Comparison of ENCODE assay signal across 15 cellular contexts in the genomic region with DNA sequence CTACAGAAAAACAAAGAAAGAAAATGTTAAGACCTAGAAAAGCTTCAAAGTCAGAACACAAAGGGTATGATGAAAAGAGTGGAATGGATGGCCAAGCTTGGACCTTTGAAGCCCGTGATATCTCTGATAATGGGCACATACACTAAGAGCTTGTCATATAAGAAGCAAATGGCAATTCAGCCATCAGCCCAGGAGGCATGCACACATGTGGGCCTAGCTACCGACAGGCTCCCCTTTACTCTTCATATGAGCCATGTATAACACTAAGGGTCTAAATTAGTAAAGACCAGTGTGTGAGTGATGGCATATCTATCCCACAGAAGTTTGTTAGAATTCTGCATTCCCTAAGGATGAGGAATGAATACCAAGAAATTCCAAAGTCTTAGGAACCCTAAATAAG. TPM values are rescaled to one million over a fixed set of nuclear protein-coding genes. Genes with fewer than 3 reads are reported as not detected.
A peak's percentile ranks its signal among the peaks of the same experiment; 100 is the strongest.
DNase-seq lines count a peak whose midpoint lies in the region; ATAC-seq, FAIRE-seq and TF ChIP-seq lines count a peak whose summit lies in the region.
"Had no signal": no experiment of that assay in that cellular context is flagged by ENCODE, and none has a peak within 500 bp of the region (broad histone marks: within the 10 kb centered on the region; RNA-seq: fewer than 3 reads in every experiment).

No MANE protein-coding gene starts in this region.

- H2BK5ac ChIP-seq in IMR-90 (ENCODE audit: low read depth, low read length, poor library complexity, severe bottlenecking) = no peak overlapping the region

- 0 out of 2 replicates have a peak overlapping the region, but pooled peaks have one; percentile 23 for H4K5ac ChIP-seq in IMR-90 (ENCODE audit: low read depth, low read length)

- H3K4me1 Mint-ChIP-seq in activated naive CD8-positive, alpha-beta T cell (ENCODE audit: low read depth) = peaks cover 12% of the 10 kb centered on the region
- H3K4me1 Mint-ChIP-seq in activated naive CD8-positive, alpha-beta T cell treated with anti-CD3 and anti-CD28 coated beads for 36 hours = peaks cover 9% of the 10 kb centered on the region
- peaks cover 10% of the 10 kb centered on the region for H3K4me1 Mint-ChIP-seq in nephron progenitor cell

- peaks cover 18% of the 10 kb centered on the region; the same call in 1 of the 2 replicates for H4K20me1 ChIP-seq in IMR-90 (ENCODE audit: insufficient read depth, low read length)

- H3K9me1 ChIP-seq in IMR-90 (ENCODE audit: insufficient read depth, low read length) = peaks cover 12% of the 10 kb centered on the region

- WGBS in IMR-90 (ENCODE audit: extremely low coverage in 2 of 2, insufficient read length in 1 of 2), 2 experiments = no CpG with 5 or more reads among the region's 2 CpGs
- WGBS in small intestine, 3 donors = 83 to 93% (median 88%) methylated on average over 2 of the region's 2 CpGs

- no peak for FAIRE-seq in small intestine (lab: Jason Lieb, UNC)
- FAIRE-seq: GM12878, GM18507 had no signal

- no peak for TF ChIP-seq POLR2A in IMR-90 (IDR thresholded peaks at IDR 0.05; ENCODE audit: low read depth, low read length)

- H3K4me3 ChIP-seq in IMR-90 (ENCODE audit: insufficient read depth, low read depth, low read length) (no peak overlapping the region), small intestine (ENCODE audit: low read depth in 1 of 2, low read length in 2 of 2) (no peak overlapping the region)
- H3K4me3 ChIP-seq: BLaER1, GM12878, GM23248 had no signal

- H2AFZ ChIP-seq in IMR-90 (replicated peaks; ENCODE audit: low read length, poor library complexity) = no peak overlapping the region
- H2AFZ ChIP-seq: GM23248 had no signal

- H3K18ac ChIP-seq in IMR-90 (ENCODE audit: low read depth, low read length) = no peak overlapping the region

- CTCF ChIA-PET in IMR-90 (lab: Yijun Ruan, JAX) = no interaction called here

- no peak for DNase-seq in activated naive CD8-positive, alpha-beta T cell treated with anti-CD3 and anti-CD28 coated beads for 36 hours
- DNase-seq in IMR-90 = no peak
- DNase-seq in nephron progenitor cell = no peak
- DNase-seq in small intestine = no peak
- DNase-seq: AML-193, DMS53, GM23248, H7, KBM-7 had no signal

- in situ Hi-C loops in IMR-90 (cut with MboI; ENCODE audit: low sequenced_read_pairs) = no loop called here

- peak overlapping the region; percentile 54 for H3K27ac Mint-ChIP-seq in activated naive CD8-positive, alpha-beta T cell
- no peak overlapping the region for H3K27ac Mint-ChIP-seq in activated naive CD8-positive, alpha-beta T cell treated with anti-CD3 and anti-CD28 coated beads for 36 hours
- peak overlapping the region; percentile 79 for H3K27ac Mint-ChIP-seq in nephron progenitor cell

- H3K36me3 Mint-ChIP-seq in activated naive CD8-positive, alpha-beta T cell = no peaks in the 10 kb centered on the region
- peaks cover 25% of the 10 kb centered on the region for H3K36me3 Mint-ChIP-seq in activated naive CD8-positive, alpha-beta T cell treated with anti-CD3 and anti-CD28 coated beads for 36 hours
- peaks cover 57% of the 10 kb centered on the region for H3K36me3 Mint-ChIP-seq in nephron progenitor cell (ENCODE audit: low read depth)

- H2AK5ac ChIP-seq in IMR-90 (ENCODE audit: low read depth, low read length) = no peak overlapping the region

- POLR2A ChIA-PET in IMR-90 (lab: Charles Lee; ENCODE audit: unreplicated experiment) = no interaction called here

- no peaks in the 10 kb centered on the region for H3K27me3 ChIP-seq in IMR-90 (ENCODE audit: control insufficient read depth, insufficient read depth, low read length)
- no peaks in the 10 kb centered on the region for H3K27me3 ChIP-seq in small intestine (ENCODE audit: control insufficient read depth in 2 of 2, insufficient read depth in 2 of 2, low read length in 2 of 2)
- H3K27me3 ChIP-seq: BLaER1 had no signal

- no peak overlapping the region for H4K8ac ChIP-seq in IMR-90 (ENCODE audit: low read depth in 2 of 2, low read length in 2 of 2)

- H3K27me3 Mint-ChIP-seq in activated naive CD8-positive, alpha-beta T cell = no peaks in the 10 kb centered on the region
- H3K27me3 Mint-ChIP-seq in activated naive CD8-positive, alpha-beta T cell treated with anti-CD3 and anti-CD28 coated beads for 36 hours = no peaks in the 10 kb centered on the region
- H3K27me3 Mint-ChIP-seq in nephron progenitor cell (ENCODE audit: low read depth, poor library complexity) = no peaks in the 10 kb centered on the region

- TF ChIP-seq CTCF in IMR-90 (conservative IDR thresholded peaks at IDR 0.05; ENCODE audit: low read depth, low read length) = no peak
- no peak for TF ChIP-seq CTCF in nephron progenitor cell (IDR thresholded peaks at IDR 0.05)

- H3K4ac ChIP-seq in IMR-90 (ENCODE audit: low read depth, low read length) = no peak overlapping the region

- no TSS peak for BruUV-seq in IMR-90 (replicated peaks; lab: Mats Ljungman, UMichigan)

- H3K23ac ChIP-seq in IMR-90 (ENCODE audit: low read depth, low read length) = no peak overlapping the region

- no peak overlapping the region for H4K91ac ChIP-seq in IMR-90 (ENCODE audit: insufficient read depth, low read depth, low read length)

- H3K56ac ChIP-seq in IMR-90 (ENCODE audit: extremely low read depth, insufficient read depth, low read length) = no peak overlapping the region

- no peak for TF ChIP-seq RAD21 in IMR-90 (IDR thresholded peaks at IDR 0.05; ENCODE audit: low read length)

- H2AK9ac ChIP-seq in IMR-90 (replicated peaks; ENCODE audit: low read depth, low read length, poor library complexity) = no peak overlapping the region

- H3K9me3 ChIP-seq in IMR-90 (ENCODE audit: control insufficient read depth, insufficient read depth, low read length) (no peaks in the 10 kb centered on the region), small intestine (ENCODE audit: control insufficient read depth, low read depth) (no peaks in the 10 kb centered on the region)
- H3K9me3 ChIP-seq: BLaER1 had no signal

- no peak overlapping the region for H3K4me2 ChIP-seq in IMR-90 (ENCODE audit: low read depth, low read length)
- H3K4me2 ChIP-seq: BLaER1 had no signal

- dilution Hi-C loops in IMR-90 (cut with HindIII; ENCODE audit: low sequenced_read_pairs, unreplicated experiment) = no loop called here

- no peak overlapping the region for H2BK120ac ChIP-seq in IMR-90 (ENCODE audit: low read depth, low read length)

- no peak overlapping the region for H3K4me3 Mint-ChIP-seq in activated naive CD8-positive, alpha-beta T cell
- H3K4me3 Mint-ChIP-seq in activated naive CD8-positive, alpha-beta T cell treated with anti-CD3 and anti-CD28 coated beads for 36 hours = no peak overlapping the region
- no peak overlapping the region for H3K4me3 Mint-ChIP-seq in nephron progenitor cell

- peaks cover 12% of the 10 kb centered on the region for H3K4me1 ChIP-seq in IMR-90 (ENCODE audit: control insufficient read depth, insufficient read depth, low read length)
- peaks cover 0 to 5% of the 10 kb centered on the region in 2 donors for H3K4me1 ChIP-seq in small intestine (ENCODE audit: control insufficient read depth in 2 of 2, insufficient read depth in 1 of 2, low read depth in 1 of 2, low read length in 1 of 2)
- H3K4me1 ChIP-seq: BLaER1 had no signal

- ATAC-seq in IMR-90 (ENCODE audit: low read depth) = peak; percentile 43
- no peak for ATAC-seq in HG02852 (IDR thresholded peaks at IDR 0.05; ENCODE audit: unreplicated experiment)
- no peak for ATAC-seq in HG03097 (IDR thresholded peaks at IDR 0.05; ENCODE audit: low FRiP score, unreplicated experiment)
- ATAC-seq: GM12878 had no signal

- H3K14ac ChIP-seq in IMR-90 (replicated peaks; ENCODE audit: low read depth, low read length) = no peak overlapping the region

- peaks cover 38% of the 10 kb centered on the region for H3K36me3 ChIP-seq in IMR-90 (ENCODE audit: control insufficient read depth, insufficient read depth, low read length)
- H3K36me3 ChIP-seq in small intestine (ENCODE audit: control insufficient read depth in 2 of 2, insufficient read depth in 2 of 2, low read length in 2 of 2) = peaks cover 1 to 20% of the 10 kb centered on the region in 2 donors

- peaks cover 37 to 79% of the 10 kb centered on the region in 2 experiments for H3K79me1 ChIP-seq in IMR-90 (ENCODE audit: low read depth in 1 of 2, low read length in 2 of 2)

- H3K9ac ChIP-seq in IMR-90 (ENCODE audit: low read depth, low read length) = no peak overlapping the region
- H3K9ac ChIP-seq: BLaER1, GM23248 had no signal

- H3K27ac ChIP-seq in IMR-90 (ENCODE audit: insufficient read depth, low read length) (no peak overlapping the region), small intestine (ENCODE audit: low read depth in 1 of 2, low read length in 1 of 2) (no peak overlapping the region)
- H3K27ac ChIP-seq: BLaER1, GM23248 had no signal

- H2BK15ac ChIP-seq in IMR-90 (ENCODE audit: low read depth, low read length) = no peak overlapping the region

- H3K9me3 Mint-ChIP-seq in activated naive CD8-positive, alpha-beta T cell (ENCODE audit: low read depth) = no peaks in the 10 kb centered on the region
- no peaks in the 10 kb centered on the region for H3K9me3 Mint-ChIP-seq in activated naive CD8-positive, alpha-beta T cell treated with anti-CD3 and anti-CD28 coated beads for 36 hours
- H3K9me3 Mint-ChIP-seq in nephron progenitor cell = no peaks in the 10 kb centered on the region

- intact Hi-C loops in IMR-90 (cut with micrococcal nuclease) = no loop called here

- H2BK20ac ChIP-seq in IMR-90 (ENCODE audit: low read depth, low read length) = no peak overlapping the region

TF ChIP-seq in IMR-90, 13 proteins besides CTCF, POLR2A, EP300 and RAD21 (continues in another document):
- no peak for TF ChIP-seq CHD1 (IDR thresholded peaks at IDR 0.05; ENCODE audit: low read depth, low read length)
- no peak for TF ChIP-seq BHLHE40 (IDR thresholded peaks at IDR 0.05; ENCODE audit: low read depth, low read length)

RNA-seq across cellular contexts. Expression of a gene that starts 20.1 kb away (rescaled TPM):
- 10 to 100 TPM; 79.5 to 82.0 TPM for total RNA-seq in activated naive CD8-positive, alpha-beta T cell treated with anti-CD3 and anti-CD28 coated beads for 36 hours
- total RNA-seq in IMR-90 (2012; rRNA removed) = 173 and 191 TPM in 2 replicates
- 182 and 198 TPM in 2 replicates for polyA plus RNA-seq in IMR-90 (2012; rRNA removed)
- 283 and 302 TPM in 2 replicates for polyA plus RNA-seq in IMR-90 (2012; cell fraction: cytosol; rRNA removed)
- 132 and 215 TPM in 2 replicates for polyA plus RNA-seq in IMR-90 (2012; cell fraction: nucleus; rRNA removed; ENCODE audit: low replicate concordance)
- 100 to 1,000 TPM; 103 to 134 (median 132) TPM for polyA plus RNA-seq in small intestine

RNA-seq across cellular contexts. Expression of a gene that starts 22.7 kb away (rescaled TPM):
- 1 to 10 TPM; 7.0 to 7.6 TPM for total RNA-seq in activated naive CD8-positive, alpha-beta T cell treated with anti-CD3 and anti-CD28 coated beads for 36 hours
- total RNA-seq in IMR-90 (2012; rRNA removed) = 9.1 and 10.8 TPM in 2 replicates
- polyA plus RNA-seq in IMR-90 (2012; rRNA removed) (5.8 and 6.3 TPM in 2 replicates), small intestine (1 to 10 TPM; 5.8 to 7.6 (median 6.2) TPM)
- polyA plus RNA-seq in IMR-90 (2012; cell fraction: cytosol; rRNA removed) = 2.6 and 3.2 TPM in 2 replicates
- 7.5 and 15.3 TPM in 2 replicates for polyA plus RNA-seq in IMR-90 (2012; cell fraction: nucleus; rRNA removed; ENCODE audit: low replicate concordance)

RNA-seq across cellular contexts. Expression of a gene that starts 43.2 kb away (rescaled TPM):
- total RNA-seq in activated naive CD8-positive, alpha-beta T cell treated with anti-CD3 and anti-CD28 coated beads for 36 hours = 10 to 100 TPM; 78.7 to 79.8 TPM
- total RNA-seq in IMR-90 (2012; rRNA removed) = 67.5 and 71.9 TPM in 2 replicates
- polyA plus RNA-seq in IMR-90 (2012; rRNA removed) = 42.7 and 48.0 TPM in 2 replicates
- 18.3 and 30.3 TPM in 2 replicates for polyA plus RNA-seq in IMR-90 (2012; cell fraction: cytosol; rRNA removed)
- polyA plus RNA-seq in IMR-90 (2012; cell fraction: nucleus; rRNA removed; ENCODE audit: low replicate concordance) = 7.5 and 23.9 TPM in 2 replicates
- polyA plus RNA-seq in small intestine = 10 to 100 TPM in 1 of 3 donors, 1 to 10 TPM in 2; 2.2 to 20.3 (median 7.3) TPM
